13 cellular contexts compared by ENCODE assay signal in genomic region chrX:44954562-44954961, GRCh38.
DNase-seq lines count a peak whose midpoint lies in the region; ATAC-seq and TF ChIP-seq lines count a peak whose summit lies in the region.
"Had no signal": no experiment of that assay in that cellular context is flagged by ENCODE, and none has a peak within 500 bp of the region (broad histone marks: within the 10 kb centered on the region; RNA-seq: fewer than 3 reads in every experiment).

No MANE protein-coding gene starts in this region.

- no peak overlapping the region for H3K4ac ChIP-seq in mesendoderm (ENCODE audit: low read depth, low read length)

- no peak overlapping the region for H2BK120ac ChIP-seq in mesendoderm (ENCODE audit: low read depth, low read length)

- H2BK5ac ChIP-seq in mesendoderm (ENCODE audit: low read length), result no peak overlapping the region

- no peak overlapping the region for H2AK5ac ChIP-seq in mesendoderm (ENCODE audit: low read length)

- DNase-seq in CD4-positive, CD25-positive, alpha-beta regulatory T cell, result no peak
- DNase-seq in T-helper 17 cell (no peak), mesendoderm (no peak), GM13977 (ENCODE audit: low spot score) (no peak), COLO668 (lab: John Stamatoyannopoulos, UW; ENCODE audit: unreplicated experiment) (no peak), upper lobe of right lung (no peak)
- DNase-seq: H7, KG1, NCI-H146, small intestine had no signal

- peaks cover 22% of the 10 kb centered on the region for H3K4me1 ChIP-seq in CD4-positive, CD25-positive, alpha-beta regulatory T cell (ENCODE audit: control insufficient read depth, insufficient read depth, low read length, poor library complexity, severe bottlenecking)
- peaks cover 2% of the 10 kb centered on the region for H3K4me1 ChIP-seq in ES-I3 (ENCODE audit: insufficient read depth, low read length)
- no peaks in the 10 kb centered on the region for H3K4me1 ChIP-seq in mesendoderm (ENCODE audit: control insufficient read depth, low read depth, low read length)
- peaks cover 16% of the 10 kb centered on the region for H3K4me1 ChIP-seq in upper lobe of right lung

- no peaks in the 10 kb centered on the region for H3K27me3 Mint-ChIP-seq in CD4-positive, CD25-positive, alpha-beta regulatory T cell
- H3K27me3 Mint-ChIP-seq in T-helper 17 cell, result no peaks in the 10 kb centered on the region

- no peak for ATAC-seq in CD4-positive, CD25-positive, alpha-beta regulatory T cell (ENCODE audit: low read depth in 2 of 2)
- ATAC-seq in T-helper 17 cell (no peak), upper lobe of right lung (no peak)
- ATAC-seq: left lobe of liver had no signal

- H3K27ac Mint-ChIP-seq in CD4-positive, CD25-positive, alpha-beta regulatory T cell, result peak overlapping the region; percentile 15 to 81 (median 67)
- peak overlapping the region; percentile 17 for H3K27ac Mint-ChIP-seq in T-helper 17 cell

- no peaks in the 10 kb centered on the region for H3K36me3 ChIP-seq in CD4-positive, CD25-positive, alpha-beta regulatory T cell (ENCODE audit: control insufficient read depth, insufficient read depth, low read length)
- H3K36me3 ChIP-seq in ES-I3 (ENCODE audit: insufficient read depth, low read length) (no peaks in the 10 kb centered on the region), mesendoderm (ENCODE audit: control insufficient read depth, insufficient read depth, low read length) (no peaks in the 10 kb centered on the region), upper lobe of right lung (no peaks in the 10 kb centered on the region)
- H3K36me3 ChIP-seq: esophagus muscularis mucosa had no signal

- no peaks in the 10 kb centered on the region for H3K36me3 Mint-ChIP-seq in CD4-positive, CD25-positive, alpha-beta regulatory T cell
- H3K36me3 Mint-ChIP-seq in T-helper 17 cell (ENCODE audit: low read depth), result no peaks in the 10 kb centered on the region

- no peaks in the 10 kb centered on the region for H3K9me3 ChIP-seq in CD4-positive, CD25-positive, alpha-beta regulatory T cell (ENCODE audit: control insufficient read depth in 2 of 2, low read length in 2 of 2)
- no peaks in the 10 kb centered on the region for H3K9me3 ChIP-seq in ES-I3 (ENCODE audit: control insufficient read depth, insufficient read depth, low read length)
- no peaks in the 10 kb centered on the region for H3K9me3 ChIP-seq in T-helper 17 cell (ENCODE audit: control insufficient read depth, low read length, poor library complexity, severe bottlenecking)
- no peaks in the 10 kb centered on the region for H3K9me3 ChIP-seq in upper lobe of right lung
- H3K9me3 ChIP-seq: esophagus muscularis mucosa had no signal

- no peak overlapping the region for H2BK15ac ChIP-seq in mesendoderm (replicated peaks; ENCODE audit: low read depth)

- H4K5ac ChIP-seq in mesendoderm (ENCODE audit: low read length), result no peak overlapping the region

- peak overlapping the region; percentile 56 for H3K56ac ChIP-seq in mesendoderm (ENCODE audit: low read length)

- H3K4me2 ChIP-seq in mesendoderm (ENCODE audit: low read length), result no peak overlapping the region

- WGBS in mesendoderm (ENCODE audit: extremely low coverage, insufficient coverage, low lambda C conversion rate), result 100% methylated on average over 2 of the region's 3 CpGs

- peaks cover 0 to 1% (median 0%) of the 10 kb centered on the region in 7 donors for H3K9me3 Mint-ChIP-seq in CD4-positive, CD25-positive, alpha-beta regulatory T cell

- TF ChIP-seq CTCF in GM13977 (IDR thresholded peaks at IDR 0.05; ENCODE audit: extremely low read depth, insufficient read depth, missing control alignments) (no peak), upper lobe of right lung (IDR thresholded peaks at IDR 0.05) (no peak)

- H3K4me3 ChIP-seq in CD4-positive, CD25-positive, alpha-beta regulatory T cell (ENCODE audit: low read depth, low read length), result peak overlapping the region; percentile 10
- H3K4me3 ChIP-seq in mesendoderm (ENCODE audit: low read length), result no peak overlapping the region
- H3K4me3 ChIP-seq in upper lobe of right lung, result no peak overlapping the region
- H3K4me3 ChIP-seq: esophagus muscularis mucosa had no signal

- H3K9ac ChIP-seq in ES-I3 (ENCODE audit: low read depth, low read length) (peak overlapping the region; percentile 22; the same call in 1 of the 2 replicates), mesendoderm (ENCODE audit: low read length) (no peak overlapping the region)

- in situ Hi-C loops in GM13977 (cut with MboI; ENCODE audit: low pct_unique_long_range_greater_than_20kb, low sequenced_read_pairs, unreplicated experiment), result no loop called here

- H3K4me1 Mint-ChIP-seq in CD4-positive, CD25-positive, alpha-beta regulatory T cell, result peaks cover 28 to 81% (median 46%) of the 10 kb centered on the region in 4 donors
- peaks cover 30% of the 10 kb centered on the region for H3K4me1 Mint-ChIP-seq in T-helper 17 cell

- H3K27ac ChIP-seq in CD4-positive, CD25-positive, alpha-beta regulatory T cell (ENCODE audit: insufficient read depth, low read length, poor library complexity, severe bottlenecking), result no peak overlapping the region
- H3K27ac ChIP-seq in mesendoderm (ENCODE audit: low read depth, low read length), result no peak overlapping the region
- no peak overlapping the region for H3K27ac ChIP-seq in upper lobe of right lung
- H3K27ac ChIP-seq: esophagus muscularis mucosa had no signal

- H4K8ac ChIP-seq in mesendoderm (ENCODE audit: low read depth, low read length), result no peak overlapping the region

- H3K27me3 ChIP-seq in CD4-positive, CD25-positive, alpha-beta regulatory T cell (ENCODE audit: control insufficient read depth, insufficient read depth, low read length), result no peaks in the 10 kb centered on the region
- H3K27me3 ChIP-seq in mesendoderm (ENCODE audit: insufficient read depth, low read length, poor library complexity), result no peaks in the 10 kb centered on the region
- H3K27me3 ChIP-seq in upper lobe of right lung, result no peaks in the 10 kb centered on the region
- H3K27me3 ChIP-seq: esophagus muscularis mucosa had no signal

- no peak overlapping the region for H3K18ac ChIP-seq in mesendoderm (ENCODE audit: low read length)

- H3K79me1 ChIP-seq in mesendoderm (ENCODE audit: low read length), result no peaks in the 10 kb centered on the region

- peaks cover 48% of the 10 kb centered on the region for H3K79me2 ChIP-seq in mesendoderm (ENCODE audit: control insufficient read depth, insufficient read depth, low read length)

- no peak overlapping the region for H3K23ac ChIP-seq in mesendoderm (ENCODE audit: low read length)

- peak overlapping the region in 3 of 4 donors; percentile 2 to 37 (median 28) for H3K4me3 Mint-ChIP-seq in CD4-positive, CD25-positive, alpha-beta regulatory T cell
- H3K4me3 Mint-ChIP-seq in T-helper 17 cell, result no peak overlapping the region

- intact Hi-C loops in upper lobe of right lung (cut with DNase I), result no loop called here
